21 cellular contexts compared by ENCODE assay signal in genomic region chr6:137847748-137848147, GRCh38.
"Had no signal": no experiment of that assay in that cellular context is flagged by ENCODE, and none has a peak within 500 bp of the region (broad histone marks: within the 10 kb centered on the region; RNA-seq: fewer than 3 reads in every experiment).

No MANE protein-coding gene starts in this region.

- H3K9me3 Mint-ChIP-seq: activated naive CD4-positive, alpha-beta T cell treated with anti-CD3 and anti-CD28 coated beads, Interleukin-2, amount 50 U/mL, for 24 hours; neural crest cell had no signal

- ATAC-seq: body of pancreas, left colon had no signal

- H3K4me1 ChIP-seq: body of pancreas had no signal

- H3K27ac Mint-ChIP-seq: activated naive CD4-positive, alpha-beta T cell treated with anti-CD3 and anti-CD28 coated beads, Interleukin-2, amount 50 U/mL, for 24 hours; progenitor cell of endocrine pancreas; stimulated activated memory B cell treated with anti-CD40 and anti-IgM and Interleukin-4, amounts not matched to agents 10 μg/mL and 1 μg/mL and 100 μg/mL, for 72 hours had no signal

- DNase-seq: activated CD4-positive, alpha-beta T cell treated with anti-CD3 and anti-CD28 coated beads for 1 hour; activated CD4-positive, alpha-beta T cell treated with anti-CD3 and anti-CD28 coated beads, Interleukin-2, amount 50 U/mL, for 1 hour; activated gamma-delta T cell treated with Interleukin-2 at 50 U/mL for 16 hours; activated T-cell treated with anti-CD3 and anti-CD28 coated beads, Interleukin-2, amount 50 U/mL, for 1 hour; anterior cingulate cortex; body of pancreas; heart left ventricle; left colon; mesendoderm; mucosa of descending colon; stomach; trophoblast cell had no signal

- H3K27me3 ChIP-seq: body of pancreas, cardiac muscle cell, gastroesophageal sphincter, heart left ventricle, stomach, vagina had no signal

- H3K9me3 ChIP-seq: body of pancreas, gastroesophageal sphincter, heart left ventricle, mucosa of descending colon, stomach, vagina had no signal

- H3K4me3 ChIP-seq: body of pancreas, cardiac muscle cell, gastroesophageal sphincter, heart left ventricle, mucosa of descending colon, stomach, vagina had no signal

- H3K4me1 Mint-ChIP-seq: neural crest cell had no signal

- FAIRE-seq: keratinocyte had no signal

- H3K4me3 Mint-ChIP-seq: activated naive CD4-positive, alpha-beta T cell treated with anti-CD3 and anti-CD28 coated beads, Interleukin-2, amount 50 U/mL, for 24 hours; neural crest cell; stimulated activated memory B cell treated with anti-CD40 and anti-IgM and Interleukin-4, amounts not matched to agents 10 μg/mL and 1 μg/mL and 100 μg/mL, for 72 hours had no signal

- H3K36me3 ChIP-seq: cardiac muscle cell, gastroesophageal sphincter, heart left ventricle, stomach, vagina had no signal

- H3K27ac ChIP-seq: body of pancreas, cardiac muscle cell, epithelial cell of prostate had no signal

- H3K27me3 Mint-ChIP-seq: activated naive CD4-positive, alpha-beta T cell treated with anti-CD3 and anti-CD28 coated beads, Interleukin-2, amount 50 U/mL, for 24 hours; stimulated activated memory B cell treated with anti-CD40 and anti-IgM and Interleukin-4, amounts not matched to agents 10 μg/mL and 1 μg/mL and 100 μg/mL, for 72 hours had no signal
